Comparison of ENCODE assay signal across 12 cellular contexts in genomic region chrX:35711281-35711680, GRCh38.
"Had no signal": no experiment of that assay in that cellular context is flagged by ENCODE, and none has a peak within 500 bp of the region (broad histone marks: within the 10 kb centered on the region; RNA-seq: fewer than 3 reads in every experiment).

No MANE protein-coding gene starts in this region.

- H3K4me3 ChIP-seq: heart right ventricle, stomach, thoracic aorta had no signal

- DNase-seq: activated CD4-positive, alpha-beta T cell treated with anti-CD3 and anti-CD28 coated beads, Interleukin-2, amount 10 ng/mL, durations not matched to agents 24 days and 14 days; activated CD8-positive, alpha-beta memory T cell treated with anti-CD3 and anti-CD28 coated beads for 24 hours; activated naive CD4-positive, alpha-beta T cell treated with anti-CD3 and anti-CD28 coated beads for 36 hours; cerebellar nuclear complex; foreskin keratinocyte; heart right ventricle; left ventricle myocardium superior; mesendoderm; stimulated activated CD4-positive, alpha-beta T cell treated with anti-CD3 and anti-CD28 coated beads, Interleukin-15, amount 100 ng/mL, for 24 hours; stimulated activated CD4-positive, alpha-beta T cell treated with anti-CD3 and anti-CD28 coated beads, Interleukin-4, amount 100 ng/mL, for 4 hours; stomach had no signal

- H3K27ac ChIP-seq: foreskin keratinocyte, heart right ventricle, stomach, thoracic aorta had no signal

- H3K9me3 ChIP-seq: heart right ventricle, stomach, thoracic aorta had no signal

- H3K4me1 ChIP-seq: foreskin keratinocyte, heart right ventricle, stomach had no signal

- H3K36me3 ChIP-seq: heart right ventricle, stomach, thoracic aorta had no signal

- H3K27me3 ChIP-seq: foreskin keratinocyte, stomach had no signal
